In the genomic region with DNA sequence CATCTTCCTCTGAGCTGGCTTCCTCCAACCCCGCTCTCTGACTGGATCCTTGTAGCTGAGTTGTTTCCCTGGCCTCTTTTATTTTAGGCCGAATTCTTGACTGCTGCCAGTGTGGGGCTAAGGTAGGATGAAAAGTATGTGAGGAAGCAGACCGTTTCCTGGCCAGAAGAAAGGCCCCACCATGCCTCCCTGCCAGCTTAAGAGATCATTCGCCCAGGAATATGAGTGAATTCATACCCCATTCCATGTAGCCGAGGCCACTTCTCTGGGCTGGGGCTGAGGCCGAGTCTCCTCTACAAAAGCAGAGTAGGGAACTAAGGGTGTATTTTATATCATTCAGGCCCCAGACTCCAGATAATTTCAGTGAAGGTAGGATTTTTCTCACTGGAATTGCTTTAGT, we compare ENCODE assay signal across 1 cellular context.
TF ChIP-seq lines count a peak whose summit lies in the region.

No MANE protein-coding gene starts in this region.

TF ChIP-seq in HepG2, 621 proteins besides CTCF, POLR2A, EP300 and RAD21:
- TF ChIP-seq ZNF792 (CRISPR knock-in tag; IDR thresholded peaks at IDR 0.05): no peak
- TF ChIP-seq IRX3 (CRISPR knock-in tag; IDR thresholded peaks at IDR 0.05; ENCODE audit: borderline replicate concordance, low read depth): no peak
- TF ChIP-seq, protein P1, sequence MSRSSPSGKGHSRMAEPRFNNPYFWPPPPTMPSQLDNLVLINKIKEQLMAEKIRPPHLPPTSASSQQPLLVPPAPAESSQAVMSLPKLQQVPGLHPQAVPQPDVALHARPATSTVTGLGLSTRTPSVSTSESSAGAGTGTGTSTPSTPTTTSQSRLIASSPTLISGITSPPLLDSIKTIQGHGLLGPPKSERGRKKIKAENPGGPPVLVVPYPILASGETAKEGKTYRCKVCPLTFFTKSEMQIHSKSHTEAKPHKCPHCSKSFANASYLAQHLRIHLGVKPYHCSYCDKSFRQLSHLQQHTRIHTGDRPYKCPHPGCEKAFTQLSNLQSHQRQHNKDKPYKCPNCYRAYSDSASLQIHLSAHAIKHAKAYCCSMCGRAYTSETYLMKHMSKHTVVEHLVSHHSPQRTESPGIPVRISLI (CRISPR knock-in tag; IDR thresholded peaks at IDR 0.05; ENCODE audit: borderline replicate concordance): no peak
- no peak for TF ChIP-seq RELA (CRISPR knock-in tag; IDR thresholded peaks at IDR 0.05)
- TF ChIP-seq MED1 (CRISPR knock-in tag; IDR thresholded peaks at IDR 0.05): no peak
- TF ChIP-seq, protein P2, sequence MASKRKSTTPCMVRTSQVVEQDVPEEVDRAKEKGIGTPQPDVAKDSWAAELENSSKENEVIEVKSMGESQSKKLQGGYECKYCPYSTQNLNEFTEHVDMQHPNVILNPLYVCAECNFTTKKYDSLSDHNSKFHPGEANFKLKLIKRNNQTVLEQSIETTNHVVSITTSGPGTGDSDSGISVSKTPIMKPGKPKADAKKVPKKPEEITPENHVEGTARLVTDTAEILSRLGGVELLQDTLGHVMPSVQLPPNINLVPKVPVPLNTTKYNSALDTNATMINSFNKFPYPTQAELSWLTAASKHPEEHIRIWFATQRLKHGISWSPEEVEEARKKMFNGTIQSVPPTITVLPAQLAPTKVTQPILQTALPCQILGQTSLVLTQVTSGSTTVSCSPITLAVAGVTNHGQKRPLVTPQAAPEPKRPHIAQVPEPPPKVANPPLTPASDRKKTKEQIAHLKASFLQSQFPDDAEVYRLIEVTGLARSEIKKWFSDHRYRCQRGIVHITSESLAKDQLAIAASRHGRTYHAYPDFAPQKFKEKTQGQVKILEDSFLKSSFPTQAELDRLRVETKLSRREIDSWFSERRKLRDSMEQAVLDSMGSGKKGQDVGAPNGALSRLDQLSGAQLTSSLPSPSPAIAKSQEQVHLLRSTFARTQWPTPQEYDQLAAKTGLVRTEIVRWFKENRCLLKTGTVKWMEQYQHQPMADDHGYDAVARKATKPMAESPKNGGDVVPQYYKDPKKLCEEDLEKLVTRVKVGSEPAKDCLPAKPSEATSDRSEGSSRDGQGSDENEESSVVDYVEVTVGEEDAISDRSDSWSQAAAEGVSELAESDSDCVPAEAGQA (IDR thresholded peaks at IDR 0.05; ENCODE audit: low read depth): no peak
- TF ChIP-seq, protein P2 (CRISPR knock-in tag; IDR thresholded peaks at IDR 0.05; ENCODE audit: borderline replicate concordance): no peak
- TF ChIP-seq, protein P3, sequence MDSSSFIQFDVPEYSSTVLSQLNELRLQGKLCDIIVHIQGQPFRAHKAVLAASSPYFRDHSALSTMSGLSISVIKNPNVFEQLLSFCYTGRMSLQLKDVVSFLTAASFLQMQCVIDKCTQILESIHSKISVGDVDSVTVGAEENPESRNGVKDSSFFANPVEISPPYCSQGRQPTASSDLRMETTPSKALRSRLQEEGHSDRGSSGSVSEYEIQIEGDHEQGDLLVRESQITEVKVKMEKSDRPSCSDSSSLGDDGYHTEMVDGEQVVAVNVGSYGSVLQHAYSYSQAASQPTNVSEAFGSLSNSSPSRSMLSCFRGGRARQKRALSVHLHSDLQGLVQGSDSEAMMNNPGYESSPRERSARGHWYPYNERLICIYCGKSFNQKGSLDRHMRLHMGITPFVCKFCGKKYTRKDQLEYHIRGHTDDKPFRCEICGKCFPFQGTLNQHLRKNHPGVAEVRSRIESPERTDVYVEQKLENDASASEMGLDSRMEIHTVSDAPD (CRISPR knock-in tag; IDR thresholded peaks at IDR 0.05): no peak
- no peak for TF ChIP-seq HES4 (CRISPR knock-in tag; IDR thresholded peaks at IDR 0.05; ENCODE audit: borderline replicate concordance)
- TF ChIP-seq, protein P4, sequence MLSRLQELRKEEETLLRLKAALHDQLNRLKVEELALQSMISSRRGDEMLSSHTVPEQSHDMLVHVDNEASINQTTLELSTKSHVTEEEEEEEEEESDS (CRISPR knock-in tag; IDR thresholded peaks at IDR 0.05; ENCODE audit: borderline replicate concordance): no peak
- TF ChIP-seq, protein P5, sequence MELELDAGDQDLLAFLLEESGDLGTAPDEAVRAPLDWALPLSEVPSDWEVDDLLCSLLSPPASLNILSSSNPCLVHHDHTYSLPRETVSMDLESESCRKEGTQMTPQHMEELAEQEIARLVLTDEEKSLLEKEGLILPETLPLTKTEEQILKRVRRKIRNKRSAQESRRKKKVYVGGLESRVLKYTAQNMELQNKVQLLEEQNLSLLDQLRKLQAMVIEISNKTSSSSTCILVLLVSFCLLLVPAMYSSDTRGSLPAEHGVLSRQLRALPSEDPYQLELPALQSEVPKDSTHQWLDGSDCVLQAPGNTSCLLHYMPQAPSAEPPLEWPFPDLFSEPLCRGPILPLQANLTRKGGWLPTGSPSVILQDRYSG (CRISPR knock-in tag; IDR thresholded peaks at IDR 0.05): no peak
- no peak for TF ChIP-seq HHEX (CRISPR knock-in tag; IDR thresholded peaks at IDR 0.05)
- no peak for TF ChIP-seq TOE1 (CRISPR knock-in tag; IDR thresholded peaks at IDR 0.05)
- TF ChIP-seq TSC22D2 (CRISPR knock-in tag; IDR thresholded peaks at IDR 0.05; ENCODE audit: borderline replicate concordance): no peak
- TF ChIP-seq SP5 (CRISPR knock-in tag; IDR thresholded peaks at IDR 0.05; ENCODE audit: borderline replicate concordance, low read depth): no peak
- TF ChIP-seq ZNF724P (CRISPR knock-in tag; IDR thresholded peaks at IDR 0.05; ENCODE audit: borderline replicate concordance): no peak
- TF ChIP-seq, protein P6, sequence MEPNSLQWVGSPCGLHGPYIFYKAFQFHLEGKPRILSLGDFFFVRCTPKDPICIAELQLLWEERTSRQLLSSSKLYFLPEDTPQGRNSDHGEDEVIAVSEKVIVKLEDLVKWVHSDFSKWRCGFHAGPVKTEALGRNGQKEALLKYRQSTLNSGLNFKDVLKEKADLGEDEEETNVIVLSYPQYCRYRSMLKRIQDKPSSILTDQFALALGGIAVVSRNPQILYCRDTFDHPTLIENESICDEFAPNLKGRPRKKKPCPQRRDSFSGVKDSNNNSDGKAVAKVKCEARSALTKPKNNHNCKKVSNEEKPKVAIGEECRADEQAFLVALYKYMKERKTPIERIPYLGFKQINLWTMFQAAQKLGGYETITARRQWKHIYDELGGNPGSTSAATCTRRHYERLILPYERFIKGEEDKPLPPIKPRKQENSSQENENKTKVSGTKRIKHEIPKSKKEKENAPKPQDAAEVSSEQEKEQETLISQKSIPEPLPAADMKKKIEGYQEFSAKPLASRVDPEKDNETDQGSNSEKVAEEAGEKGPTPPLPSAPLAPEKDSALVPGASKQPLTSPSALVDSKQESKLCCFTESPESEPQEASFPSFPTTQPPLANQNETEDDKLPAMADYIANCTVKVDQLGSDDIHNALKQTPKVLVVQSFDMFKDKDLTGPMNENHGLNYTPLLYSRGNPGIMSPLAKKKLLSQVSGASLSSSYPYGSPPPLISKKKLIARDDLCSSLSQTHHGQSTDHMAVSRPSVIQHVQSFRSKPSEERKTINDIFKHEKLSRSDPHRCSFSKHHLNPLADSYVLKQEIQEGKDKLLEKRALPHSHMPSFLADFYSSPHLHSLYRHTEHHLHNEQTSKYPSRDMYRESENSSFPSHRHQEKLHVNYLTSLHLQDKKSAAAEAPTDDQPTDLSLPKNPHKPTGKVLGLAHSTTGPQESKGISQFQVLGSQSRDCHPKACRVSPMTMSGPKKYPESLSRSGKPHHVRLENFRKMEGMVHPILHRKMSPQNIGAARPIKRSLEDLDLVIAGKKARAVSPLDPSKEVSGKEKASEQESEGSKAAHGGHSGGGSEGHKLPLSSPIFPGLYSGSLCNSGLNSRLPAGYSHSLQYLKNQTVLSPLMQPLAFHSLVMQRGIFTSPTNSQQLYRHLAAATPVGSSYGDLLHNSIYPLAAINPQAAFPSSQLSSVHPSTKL (CRISPR knock-in tag; IDR thresholded peaks at IDR 0.05): no peak
- TF ChIP-seq KDM5A (IDR thresholded peaks at IDR 0.05; ENCODE audit: borderline replicate concordance, low read length): no peak
- TF ChIP-seq BRCA1 (CRISPR knock-in tag; IDR thresholded peaks at IDR 0.05): no peak
- TF ChIP-seq MTA3 (CRISPR knock-in tag; IDR thresholded peaks at IDR 0.05): no peak
